In genomic region chr3:66011098-66011655, GRCh38 we compare ENCODE assay signal across 17 cellular contexts. TPM values are rescaled to one million over a fixed set of nuclear protein-coding genes. Genes with fewer than 3 reads are reported as not detected.
DNase-seq lines count a peak whose midpoint lies in the region; ATAC-seq, FAIRE-seq and TF ChIP-seq lines count a peak whose summit lies in the region.
"Had no signal": no experiment of that assay in that cellular context is flagged by ENCODE, and none has a peak within 500 bp of the region (broad histone marks: within the 10 kb centered on the region; RNA-seq: fewer than 3 reads in every experiment).

No MANE protein-coding gene starts in this region.

- no peak for TF ChIP-seq POLR2A in A549 (IDR thresholded peaks at IDR 0.05; ENCODE audit: low read length)

- FAIRE-seq in A549 (lab: Jason Lieb, UNC): no peak
- FAIRE-seq: HTR-8/SVneo had no signal

- CTCF ChIA-PET in A549 (lab: Yijun Ruan, JAX): no interaction called here

- ATAC-seq in A549 (no peak), HG03442 (IDR thresholded peaks at IDR 0.05; ENCODE audit: unreplicated experiment) (no peak), HG03521 (IDR thresholded peaks at IDR 0.05; ENCODE audit: unreplicated experiment) (no peak)
- no peak for ATAC-seq in stimulated activated effector memory CD8-positive, alpha-beta T cell treated with anti-CD3 and anti-CD28 coated beads, Interleukin-12 subunit alpha, Interleukin-12 subunit beta, amount 100 ng/mL, for 72 hours
- ATAC-seq: naive thymus-derived CD8-positive, alpha-beta T cell; stimulated activated memory B cell treated with anti-CD40 and anti-IgM and Interleukin-4, amounts not matched to agents 10 μg/mL and 1 μg/mL and 100 μg/mL, for 72 hours had no signal

- H3K9me3 Mint-ChIP-seq in stimulated activated effector memory CD8-positive, alpha-beta T cell treated with anti-CD3 and anti-CD28 coated beads, Interleukin-12 subunit alpha, Interleukin-12 subunit beta, amount 100 ng/mL, for 72 hours: no peaks in the 10 kb centered on the region
- H3K9me3 Mint-ChIP-seq: central memory CD8-positive, alpha-beta T cell; HFFc6; stimulated activated memory B cell treated with anti-CD40 and anti-IgM and Interleukin-4, amounts not matched to agents 10 μg/mL and 1 μg/mL and 100 μg/mL, for 72 hours had no signal

- no peak for TF ChIP-seq EP300 in A549 (IDR thresholded peaks at IDR 0.05)

- 86% methylated on average over 8 of the region's 8 CpGs for WGBS in A549 (ENCODE audit: missing lambda C conversion rate)
- 56% methylated on average over 8 of the region's 8 CpGs for WGBS in HUES64
- WGBS in esophagus, 2 donors: 49 to 68% methylated on average over 8 of the region's 8 CpGs

- H3K9me3 ChIP-seq in A549 (no peaks in the 10 kb centered on the region), HUES64 (ENCODE audit: insufficient read depth, low read depth, low read length) (no peaks in the 10 kb centered on the region), esophagus (ENCODE audit: control insufficient read depth in 2 of 2, insufficient read depth in 1 of 2, low read depth in 1 of 2, low read length in 1 of 2) (no peaks in the 10 kb centered on the region), mucosa of stomach (ENCODE audit: control insufficient read depth, low read length) (no peaks in the 10 kb centered on the region)

- no peak for DNase-seq in A549 (ENCODE audit: low read depth in 1 of 2, low spot score in 1 of 2)
- no peak for DNase-seq in stimulated activated effector memory CD8-positive, alpha-beta T cell treated with anti-CD3 and anti-CD28 coated beads, Interleukin-12 subunit alpha, Interleukin-12 subunit beta, amount 100 ng/mL, for 72 hours (ENCODE audit: low spot score in 2 of 2)
- no peak for DNase-seq in SHP77 treated with DMSO at 0.1 percent for 48 hours (lab: John Stamatoyannopoulos, UW)
- DNase-seq: activated CD4-positive, CD25-positive, alpha-beta regulatory T cell; CD4-positive, alpha-beta memory T cell; HFFc6; naive thymus-derived CD8-positive, alpha-beta T cell; NCI-H1436 treated with DMSO at 0.1 percent for 48 hours; T-helper 2 cell had no signal

- H3K27me3 ChIP-seq in HUES64 (ENCODE audit: insufficient read depth, low read length) (no peaks in the 10 kb centered on the region), esophagus (ENCODE audit: control insufficient read depth in 1 of 2, insufficient read depth in 2 of 2, low read length in 2 of 2) (no peaks in the 10 kb centered on the region), mucosa of stomach (ENCODE audit: control insufficient read depth, insufficient read depth, low read length) (no peaks in the 10 kb centered on the region)

- H3K4me1 ChIP-seq in A549 (peaks cover 19% of the 10 kb centered on the region; the same call in 2 of the 3 replicates), HUES64 (ENCODE audit: insufficient read depth, low read length) (peaks cover 30% of the 10 kb centered on the region), esophagus (ENCODE audit: control insufficient read depth in 2 of 2, insufficient read depth in 2 of 2, low read length in 1 of 2) (peaks cover 0 to 3% of the 10 kb centered on the region in 2 donors), mucosa of stomach (ENCODE audit: control insufficient read depth, insufficient read depth, low read length) (peaks cover 14% of the 10 kb centered on the region)

- POLR2A ChIA-PET in A549 (lab: Yijun Ruan, JAX): no interaction called here

- H3K36me3 Mint-ChIP-seq in stimulated activated effector memory CD8-positive, alpha-beta T cell treated with anti-CD3 and anti-CD28 coated beads, Interleukin-12 subunit alpha, Interleukin-12 subunit beta, amount 100 ng/mL, for 72 hours: no peaks in the 10 kb centered on the region
- H3K36me3 Mint-ChIP-seq: CD4-positive, alpha-beta memory T cell; stimulated activated memory B cell treated with anti-CD40 and anti-IgM and Interleukin-4, amounts not matched to agents 10 μg/mL and 1 μg/mL and 100 μg/mL, for 72 hours had no signal

- H3K9ac ChIP-seq in HUES64 (ENCODE audit: low read depth, low read length) (no peak overlapping the region), mucosa of stomach (ENCODE audit: low read length) (peak overlapping the region; percentile 19)

- TF ChIP-seq CTCF in A549 (IDR thresholded peaks at IDR 0.05): no peak

- no peaks in the 10 kb centered on the region for H3K4me1 Mint-ChIP-seq in stimulated activated effector memory CD8-positive, alpha-beta T cell treated with anti-CD3 and anti-CD28 coated beads, Interleukin-12 subunit alpha, Interleukin-12 subunit beta, amount 100 ng/mL, for 72 hours
- H3K4me1 Mint-ChIP-seq: CD4-positive, alpha-beta memory T cell; central memory CD8-positive, alpha-beta T cell; naive thymus-derived CD8-positive, alpha-beta T cell; stimulated activated memory B cell treated with anti-CD40 and anti-IgM and Interleukin-4, amounts not matched to agents 10 μg/mL and 1 μg/mL and 100 μg/mL, for 72 hours had no signal

- H3K4me3 ChIP-seq in A549 (no peak overlapping the region), HUES64 (ENCODE audit: low read length) (no peak overlapping the region), esophagus (ENCODE audit: low read depth in 1 of 2, low read length in 2 of 2) (no peak overlapping the region), mucosa of stomach (ENCODE audit: low read length) (no peak overlapping the region)

- H3K36me3 ChIP-seq in HUES64 (ENCODE audit: insufficient read depth, low read length) (no peaks in the 10 kb centered on the region), esophagus (ENCODE audit: control insufficient read depth in 2 of 2, insufficient read depth in 2 of 2, low read length in 1 of 2) (no peaks in the 10 kb centered on the region), mucosa of stomach (ENCODE audit: control insufficient read depth, insufficient read depth, low read length) (no peaks in the 10 kb centered on the region)

- H3K4me3 Mint-ChIP-seq in stimulated activated effector memory CD8-positive, alpha-beta T cell treated with anti-CD3 and anti-CD28 coated beads, Interleukin-12 subunit alpha, Interleukin-12 subunit beta, amount 100 ng/mL, for 72 hours: no peak overlapping the region
- H3K4me3 Mint-ChIP-seq: CD4-positive, alpha-beta memory T cell; central memory CD8-positive, alpha-beta T cell; HFFc6; naive thymus-derived CD8-positive, alpha-beta T cell; stimulated activated memory B cell treated with anti-CD40 and anti-IgM and Interleukin-4, amounts not matched to agents 10 μg/mL and 1 μg/mL and 100 μg/mL, for 72 hours had no signal

- H3K27ac ChIP-seq in A549 (no peak overlapping the region), HUES64 (ENCODE audit: low read depth, low read length) (peak overlapping the region; percentile 19; the same call in 1 of the 2 replicates), esophagus (ENCODE audit: low read depth in 2 of 2, low read length in 1 of 2) (peak overlapping the region; percentile 72 to 83)

- no peak overlapping the region for H3K27ac Mint-ChIP-seq in stimulated activated effector memory CD8-positive, alpha-beta T cell treated with anti-CD3 and anti-CD28 coated beads, Interleukin-12 subunit alpha, Interleukin-12 subunit beta, amount 100 ng/mL, for 72 hours
- H3K27ac Mint-ChIP-seq: CD4-positive, alpha-beta memory T cell; naive thymus-derived CD8-positive, alpha-beta T cell; stimulated activated memory B cell treated with anti-CD40 and anti-IgM and Interleukin-4, amounts not matched to agents 10 μg/mL and 1 μg/mL and 100 μg/mL, for 72 hours had no signal

- no peak for TF ChIP-seq RAD21 in A549 (conservative IDR thresholded peaks at IDR 0.05 in 1 of 2, IDR thresholded peaks at IDR 0.05 in 1 of 2)

- peak overlapping the region; percentile 57 for H3K4me2 ChIP-seq in A549

TF ChIP-seq in A549, 52 proteins besides CTCF, POLR2A, EP300 and RAD21 (continues in another document):
- TF ChIP-seq FOXS1 (CRISPR knock-in tag; IDR thresholded peaks at IDR 0.05) (no peak), PBX3 (IDR thresholded peaks at IDR 0.05) (no peak), SMC3 (IDR thresholded peaks at IDR 0.05) (no peak), HEYL (CRISPR knock-in tag; IDR thresholded peaks at IDR 0.05) (no peak), KDM1A (IDR thresholded peaks at IDR 0.05; ENCODE audit: low read depth) (no peak), ZSCAN20 (CRISPR knock-in tag; IDR thresholded peaks at IDR 0.05) (no peak), POLR2AphosphoS2 (conservative IDR thresholded peaks at IDR 0.05; ENCODE audit: low read length) (no peak), CEBPB (IDR thresholded peaks at IDR 0.05) (no peak), RCOR1 (IDR thresholded peaks at IDR 0.05; ENCODE audit: low read depth, low read length) (no peak), NR3C1 (IDR thresholded peaks at IDR 0.05) (no peak), SREBF2 (IDR thresholded peaks at IDR 0.05) (no peak)
- TF ChIP-seq, protein P1, sequence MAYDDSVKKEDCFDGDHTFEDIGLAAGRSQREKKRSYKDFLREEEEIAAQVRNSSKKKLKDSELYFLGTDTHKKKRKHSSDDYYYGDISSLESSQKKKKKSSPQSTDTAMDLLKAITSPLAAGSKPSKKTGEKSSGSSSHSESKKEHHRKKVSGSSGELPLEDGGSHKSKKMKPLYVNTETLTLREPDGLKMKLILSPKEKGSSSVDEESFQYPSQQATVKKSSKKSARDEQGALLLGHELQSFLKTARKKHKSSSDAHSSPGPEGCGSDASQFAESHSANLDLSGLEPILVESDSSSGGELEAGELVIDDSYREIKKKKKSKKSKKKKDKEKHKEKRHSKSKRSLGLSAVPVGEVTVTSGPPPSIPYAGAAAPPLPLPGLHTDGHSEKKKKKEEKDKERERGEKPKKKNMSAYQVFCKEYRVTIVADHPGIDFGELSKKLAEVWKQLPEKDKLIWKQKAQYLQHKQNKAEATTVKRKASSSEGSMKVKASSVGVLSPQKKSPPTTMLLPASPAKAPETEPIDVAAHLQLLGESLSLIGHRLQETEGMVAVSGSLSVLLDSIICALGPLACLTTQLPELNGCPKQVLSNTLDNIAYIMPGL (CRISPR knock-in tag; IDR thresholded peaks at IDR 0.05; ENCODE audit: borderline replicate concordance): no peak

RNA-seq across cellular contexts. Expression of gene MAGI1, which starts 27.5 kb away (rescaled TPM):
- 6.6 and 6.8 TPM in 2 replicates for polyA plus RNA-seq in A549 (2011; rRNA removed)
- polyA plus RNA-seq in A549 (2012; cell fraction: cytosol; rRNA removed): 2.5 and 3.1 TPM in 2 replicates
- 3.6 and 4.7 TPM in 2 replicates for polyA plus RNA-seq in A549 (2012; cell fraction: nucleus; rRNA removed)
- 4.0 to 5.1 TPM (median 4.7 TPM) in 3 replicates for polyA plus RNA-seq in A549 (2017; fragmentation: RNase III; extraction: RNeasy Plus Mini Kit Qiagen cat#74134 plus additional on column Dnase treatment)
- polyA minus RNA-seq in A549 (2011; rRNA and poly(A)+ RNA removed): 9.7 and 10.2 TPM in 2 replicates
- polyA plus RNA-seq in HUES64 (2013, experiment 1 of 2): 35.9 TPM
- 37.1 TPM for polyA plus RNA-seq in HUES64 (2013, experiment 2 of 2)
- 10 to 100 TPM in 1 of 2 donors, 1 to 10 TPM in 1; 6.0 to 10.6 TPM for polyA plus RNA-seq in esophagus
- polyA plus RNA-seq: CD4-positive, alpha-beta memory T cell; naive thymus-derived CD8-positive, alpha-beta T cell had no signal

Comparison
In these comparisons a context has a peak if more than half of its experiments do, and no peak if none do; other contexts are left out.
1. H3K27ac ChIP-seq: peak in HUES64 (single experiment) and esophagus (2 of 2); none in A549 (0 of 2).